Comparison of ENCODE assay signal across 1 cellular context in the genomic region with DNA sequence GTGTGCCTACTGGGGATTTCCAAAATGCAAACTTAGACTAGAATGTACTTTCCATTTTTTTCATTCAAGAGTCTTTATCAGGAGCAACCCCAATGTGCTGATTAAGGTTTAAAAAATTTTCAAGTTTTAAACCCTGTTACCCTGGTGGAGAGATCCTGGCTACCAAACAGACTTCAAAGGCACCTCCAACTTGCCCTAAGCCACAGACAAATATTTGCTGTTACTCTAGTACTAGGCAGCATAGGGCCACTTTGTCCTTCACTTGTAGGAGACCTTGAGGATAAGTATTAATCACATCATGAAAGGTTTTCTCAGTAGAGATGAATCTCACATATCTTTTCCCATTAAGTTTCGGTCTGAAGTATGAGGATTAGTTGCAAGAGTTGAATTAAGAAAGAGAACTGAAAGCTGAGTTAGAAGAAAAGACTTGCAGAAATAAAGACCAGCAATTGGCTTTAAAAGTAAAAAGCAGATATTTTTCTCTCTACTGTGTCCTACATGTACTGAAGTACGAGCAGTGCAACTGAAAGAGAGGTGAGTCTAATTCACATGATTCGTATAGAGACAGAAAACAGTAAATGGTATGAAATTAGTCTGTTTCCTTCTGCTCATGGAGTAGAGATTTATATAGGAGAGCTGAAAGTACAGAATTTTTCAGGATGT.
TF ChIP-seq lines count a peak whose summit lies in the region.

No MANE protein-coding gene starts in this region.

TF ChIP-seq in HepG2, 621 proteins besides CTCF, POLR2A, EP300 and RAD21 (continued from another document and continues in another):
- TF ChIP-seq, protein P1, sequence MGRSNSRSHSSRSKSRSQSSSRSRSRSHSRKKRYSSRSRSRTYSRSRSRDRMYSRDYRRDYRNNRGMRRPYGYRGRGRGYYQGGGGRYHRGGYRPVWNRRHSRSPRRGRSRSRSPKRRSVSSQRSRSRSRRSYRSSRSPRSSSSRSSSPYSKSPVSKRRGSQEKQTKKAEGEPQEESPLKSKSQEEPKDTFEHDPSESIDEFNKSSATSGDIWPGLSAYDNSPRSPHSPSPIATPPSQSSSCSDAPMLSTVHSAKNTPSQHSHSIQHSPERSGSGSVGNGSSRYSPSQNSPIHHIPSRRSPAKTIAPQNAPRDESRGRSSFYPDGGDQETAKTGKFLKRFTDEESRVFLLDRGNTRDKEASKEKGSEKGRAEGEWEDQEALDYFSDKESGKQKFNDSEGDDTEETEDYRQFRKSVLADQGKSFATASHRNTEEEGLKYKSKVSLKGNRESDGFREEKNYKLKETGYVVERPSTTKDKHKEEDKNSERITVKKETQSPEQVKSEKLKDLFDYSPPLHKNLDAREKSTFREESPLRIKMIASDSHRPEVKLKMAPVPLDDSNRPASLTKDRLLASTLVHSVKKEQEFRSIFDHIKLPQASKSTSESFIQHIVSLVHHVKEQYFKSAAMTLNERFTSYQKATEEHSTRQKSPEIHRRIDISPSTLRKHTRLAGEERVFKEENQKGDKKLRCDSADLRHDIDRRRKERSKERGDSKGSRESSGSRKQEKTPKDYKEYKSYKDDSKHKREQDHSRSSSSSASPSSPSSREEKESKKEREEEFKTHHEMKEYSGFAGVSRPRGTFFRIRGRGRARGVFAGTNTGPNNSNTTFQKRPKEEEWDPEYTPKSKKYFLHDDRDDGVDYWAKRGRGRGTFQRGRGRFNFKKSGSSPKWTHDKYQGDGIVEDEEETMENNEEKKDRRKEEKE (IDR thresholded peaks at IDR 0.05), result no peak
- TF ChIP-seq, protein P2, sequence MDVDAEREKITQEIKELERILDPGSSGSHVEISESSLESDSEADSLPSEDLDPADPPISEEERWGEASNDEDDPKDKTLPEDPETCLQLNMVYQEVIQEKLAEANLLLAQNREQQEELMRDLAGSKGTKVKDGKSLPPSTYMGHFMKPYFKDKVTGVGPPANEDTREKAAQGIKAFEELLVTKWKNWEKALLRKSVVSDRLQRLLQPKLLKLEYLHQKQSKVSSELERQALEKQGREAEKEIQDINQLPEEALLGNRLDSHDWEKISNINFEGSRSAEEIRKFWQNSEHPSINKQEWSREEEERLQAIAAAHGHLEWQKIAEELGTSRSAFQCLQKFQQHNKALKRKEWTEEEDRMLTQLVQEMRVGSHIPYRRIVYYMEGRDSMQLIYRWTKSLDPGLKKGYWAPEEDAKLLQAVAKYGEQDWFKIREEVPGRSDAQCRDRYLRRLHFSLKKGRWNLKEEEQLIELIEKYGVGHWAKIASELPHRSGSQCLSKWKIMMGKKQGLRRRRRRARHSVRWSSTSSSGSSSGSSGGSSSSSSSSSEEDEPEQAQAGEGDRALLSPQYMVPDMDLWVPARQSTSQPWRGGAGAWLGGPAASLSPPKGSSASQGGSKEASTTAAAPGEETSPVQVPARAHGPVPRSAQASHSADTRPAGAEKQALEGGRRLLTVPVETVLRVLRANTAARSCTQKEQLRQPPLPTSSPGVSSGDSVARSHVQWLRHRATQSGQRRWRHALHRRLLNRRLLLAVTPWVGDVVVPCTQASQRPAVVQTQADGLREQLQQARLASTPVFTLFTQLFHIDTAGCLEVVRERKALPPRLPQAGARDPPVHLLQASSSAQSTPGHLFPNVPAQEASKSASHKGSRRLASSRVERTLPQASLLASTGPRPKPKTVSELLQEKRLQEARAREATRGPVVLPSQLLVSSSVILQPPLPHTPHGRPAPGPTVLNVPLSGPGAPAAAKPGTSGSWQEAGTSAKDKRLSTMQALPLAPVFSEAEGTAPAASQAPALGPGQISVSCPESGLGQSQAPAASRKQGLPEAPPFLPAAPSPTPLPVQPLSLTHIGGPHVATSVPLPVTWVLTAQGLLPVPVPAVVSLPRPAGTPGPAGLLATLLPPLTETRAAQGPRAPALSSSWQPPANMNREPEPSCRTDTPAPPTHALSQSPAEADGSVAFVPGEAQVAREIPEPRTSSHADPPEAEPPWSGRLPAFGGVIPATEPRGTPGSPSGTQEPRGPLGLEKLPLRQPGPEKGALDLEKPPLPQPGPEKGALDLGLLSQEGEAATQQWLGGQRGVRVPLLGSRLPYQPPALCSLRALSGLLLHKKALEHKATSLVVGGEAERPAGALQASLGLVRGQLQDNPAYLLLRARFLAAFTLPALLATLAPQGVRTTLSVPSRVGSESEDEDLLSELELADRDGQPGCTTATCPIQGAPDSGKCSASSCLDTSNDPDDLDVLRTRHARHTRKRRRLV (CRISPR knock-in tag; IDR thresholded peaks at IDR 0.05), result no peak
- TF ChIP-seq ZNF234 (CRISPR knock-in tag; conservative IDR thresholded peaks at IDR 0.05), result no peak
- TF ChIP-seq SRSF1 (optimal IDR thresholded peaks at IDR 0.05; ENCODE audit: low read depth, low read length), result no peak
- no peak for TF ChIP-seq ZUFSP (CRISPR knock-in tag; IDR thresholded peaks at IDR 0.05; ENCODE audit: borderline replicate concordance)
- TF ChIP-seq ZNF3 (CRISPR knock-in tag; IDR thresholded peaks at IDR 0.05), result no peak
- TF ChIP-seq CHCHD3 (CRISPR knock-in tag; IDR thresholded peaks at IDR 0.05), result no peak
- no peak for TF ChIP-seq ZNF326 (CRISPR knock-in tag; IDR thresholded peaks at IDR 0.05; ENCODE audit: borderline replicate concordance)
- TF ChIP-seq, protein P3, sequence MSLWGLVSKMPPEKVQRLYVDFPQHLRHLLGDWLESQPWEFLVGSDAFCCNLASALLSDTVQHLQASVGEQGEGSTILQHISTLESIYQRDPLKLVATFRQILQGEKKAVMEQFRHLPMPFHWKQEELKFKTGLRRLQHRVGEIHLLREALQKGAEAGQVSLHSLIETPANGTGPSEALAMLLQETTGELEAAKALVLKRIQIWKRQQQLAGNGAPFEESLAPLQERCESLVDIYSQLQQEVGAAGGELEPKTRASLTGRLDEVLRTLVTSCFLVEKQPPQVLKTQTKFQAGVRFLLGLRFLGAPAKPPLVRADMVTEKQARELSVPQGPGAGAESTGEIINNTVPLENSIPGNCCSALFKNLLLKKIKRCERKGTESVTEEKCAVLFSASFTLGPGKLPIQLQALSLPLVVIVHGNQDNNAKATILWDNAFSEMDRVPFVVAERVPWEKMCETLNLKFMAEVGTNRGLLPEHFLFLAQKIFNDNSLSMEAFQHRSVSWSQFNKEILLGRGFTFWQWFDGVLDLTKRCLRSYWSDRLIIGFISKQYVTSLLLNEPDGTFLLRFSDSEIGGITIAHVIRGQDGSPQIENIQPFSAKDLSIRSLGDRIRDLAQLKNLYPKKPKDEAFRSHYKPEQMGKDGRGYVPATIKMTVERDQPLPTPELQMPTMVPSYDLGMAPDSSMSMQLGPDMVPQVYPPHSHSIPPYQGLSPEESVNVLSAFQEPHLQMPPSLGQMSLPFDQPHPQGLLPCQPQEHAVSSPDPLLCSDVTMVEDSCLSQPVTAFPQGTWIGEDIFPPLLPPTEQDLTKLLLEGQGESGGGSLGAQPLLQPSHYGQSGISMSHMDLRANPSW (CRISPR knock-in tag; IDR thresholded peaks at IDR 0.05; ENCODE audit: borderline replicate concordance), result no peak
- TF ChIP-seq NFKBIZ (CRISPR knock-in tag; IDR thresholded peaks at IDR 0.05), result peak; percentile 63; the same call in 1 of the 2 replicates
- TF ChIP-seq MTF1 (CRISPR knock-in tag; IDR thresholded peaks at IDR 0.05), result no peak
- TF ChIP-seq ZGPAT (CRISPR knock-in tag; IDR thresholded peaks at IDR 0.05), result peak; percentile 92
- TF ChIP-seq ZNF564 (CRISPR knock-in tag; IDR thresholded peaks at IDR 0.05), result no peak
- TF ChIP-seq AGO2 (optimal IDR thresholded peaks at IDR 0.05; ENCODE audit: low read depth, low read length), result no peak
- TF ChIP-seq ZNF816 (CRISPR knock-in tag; IDR thresholded peaks at IDR 0.05; ENCODE audit: borderline replicate concordance), result no peak
- no peak for TF ChIP-seq ZNF780A (CRISPR knock-in tag; IDR thresholded peaks at IDR 0.05)
- TF ChIP-seq ETV5 (CRISPR knock-in tag; IDR thresholded peaks at IDR 0.05; ENCODE audit: borderline replicate concordance), result peak; percentile 61; the same call in 1 of the 2 replicates
- TF ChIP-seq ZNF280D (CRISPR knock-in tag; IDR thresholded peaks at IDR 0.05), result no peak
- TF ChIP-seq ZNF646 (CRISPR knock-in tag; IDR thresholded peaks at IDR 0.05), result no peak
- TF ChIP-seq ZNF17 (CRISPR knock-in tag; IDR thresholded peaks at IDR 0.05), result no peak
- no peak for TF ChIP-seq THYN1 (CRISPR knock-in tag; IDR thresholded peaks at IDR 0.05; ENCODE audit: borderline replicate concordance, low read depth)
- no peak for TF ChIP-seq ZNF615 (CRISPR knock-in tag; IDR thresholded peaks at IDR 0.05; ENCODE audit: borderline replicate concordance)
- TF ChIP-seq ESRRA (CRISPR knock-in tag; IDR thresholded peaks at IDR 0.05; ENCODE audit: low read depth), result peak; percentile 82; the same call in 1 of the 2 replicates
